16 cellular contexts compared by ENCODE assay signal in the genomic region with DNA sequence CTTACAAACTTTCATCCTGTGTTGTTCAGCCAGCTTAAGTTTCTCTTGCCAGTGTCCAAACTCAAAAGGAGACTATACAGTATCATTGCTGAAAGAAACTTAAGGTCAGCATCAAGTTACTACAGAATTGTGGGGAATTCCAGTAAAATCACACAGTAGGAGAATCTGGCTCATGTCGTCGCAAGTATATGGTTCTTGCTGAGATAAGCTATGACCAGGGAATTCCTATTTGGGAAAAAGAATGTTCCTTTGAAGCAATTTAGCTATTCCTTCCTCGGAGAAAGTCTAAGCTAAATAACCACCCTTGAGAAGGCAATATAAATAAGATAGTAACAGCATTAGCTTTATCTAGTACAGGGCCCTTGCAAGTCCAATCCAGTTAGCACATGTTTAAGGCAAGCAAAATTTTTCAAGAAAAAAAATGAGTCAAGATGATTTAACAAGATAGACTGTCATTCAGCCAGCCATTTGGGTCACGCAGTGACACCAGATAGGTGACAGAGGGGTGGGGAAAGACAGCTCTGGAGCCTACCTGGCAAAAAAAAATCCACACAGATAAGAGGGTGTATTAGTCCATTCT.
DNase-seq lines count a peak whose midpoint lies in the region; ATAC-seq, FAIRE-seq and TF ChIP-seq lines count a peak whose summit lies in the region.
"Had no signal": no experiment of that assay in that cellular context is flagged by ENCODE, and none has a peak within 500 bp of the region (broad histone marks: within the 10 kb centered on the region; RNA-seq: fewer than 3 reads in every experiment).

No MANE protein-coding gene starts in this region.

- no peaks in the 10 kb centered on the region for H4K20me1 ChIP-seq in KMS-11 (ENCODE audit: insufficient read depth)
- no peaks in the 10 kb centered on the region for H4K20me1 ChIP-seq in keratinocyte (ENCODE audit: control insufficient read depth, extremely low read depth, insufficient read depth, low read length)

- ATAC-seq in HG03442 (IDR thresholded peaks at IDR 0.05; ENCODE audit: unreplicated experiment): no peak
- ATAC-seq: A549 had no signal

- WGBS in testis, 2 donors: 58 to 68% methylated on average over 4 of the region's 4 CpGs

- H3K9me1 ChIP-seq in keratinocyte (ENCODE audit: control insufficient read depth, extremely low read depth, insufficient read depth, low read length): no peaks in the 10 kb centered on the region

- TF ChIP-seq CTCF in KMS-11 (conservative IDR thresholded peaks at IDR 0.05; ENCODE audit: low read depth, low read length): no peak
- TF ChIP-seq CTCF in choroid plexus epithelial cell (conservative IDR thresholded peaks at IDR 0.05; ENCODE audit: low read depth, low read length): no peak
- TF ChIP-seq CTCF in keratinocyte (optimal IDR thresholded peaks at IDR 0.05 in 1 of 3, IDR thresholded peaks at IDR 0.05 in 1 of 3, conservative IDR thresholded peaks at IDR 0.05 in 1 of 3; ENCODE audit: extremely low read depth in 1 of 3, insufficient read depth in 2 of 3, low read length in 3 of 3): no peak
- TF ChIP-seq CTCF in testis (IDR thresholded peaks at IDR 0.05): no peak
- no peak for TF ChIP-seq CTCF in Peyer's patch (IDR thresholded peaks at IDR 0.05)

- H2AFZ ChIP-seq in KMS-11 (ENCODE audit: low read depth) (no peak overlapping the region), keratinocyte (ENCODE audit: control insufficient read depth, low read length) (no peak overlapping the region)
- H2AFZ ChIP-seq: PC-9 had no signal

- H3K4me2 ChIP-seq in KMS-11 (peak overlapping the region; percentile 75; the same call in 1 of the 2 replicates), keratinocyte (ENCODE audit: control insufficient read depth, extremely low read depth, insufficient read depth, low read depth, low read length) (peak overlapping the region; percentile 36)
- H3K4me2 ChIP-seq: A549, PC-9 had no signal

- H3K4me1 ChIP-seq in KMS-11 (ENCODE audit: low read depth, poor library complexity, severe bottlenecking) (peaks cover 42% of the 10 kb centered on the region), keratinocyte (ENCODE audit: control insufficient read depth, extremely low read depth, insufficient read depth, low read length) (peaks cover 21% of the 10 kb centered on the region), rectal smooth muscle tissue (ENCODE audit: control insufficient read depth, insufficient read depth, low read length) (peaks cover 22% of the 10 kb centered on the region), testis (no peaks in the 10 kb centered on the region), Peyer's patch (no peaks in the 10 kb centered on the region)
- H3K4me1 ChIP-seq: A549 had no signal

- H3K9ac ChIP-seq in KMS-11: no peak overlapping the region; the same call in 1 of the 2 replicates
- no peak overlapping the region for H3K9ac ChIP-seq in keratinocyte (ENCODE audit: control insufficient read depth, extremely low read depth, insufficient read depth, low read length)
- H3K9ac ChIP-seq in rectal smooth muscle tissue (ENCODE audit: low read length): no peak overlapping the region

- H3K27me3 ChIP-seq in KMS-11 (ENCODE audit: insufficient read depth, low read depth) (no peaks in the 10 kb centered on the region), keratinocyte (ENCODE audit: control insufficient read depth, extremely low read depth, insufficient read depth, low read length) (no peaks in the 10 kb centered on the region), rectal smooth muscle tissue (ENCODE audit: control insufficient read depth, insufficient read depth, low read length) (no peaks in the 10 kb centered on the region), testis (no peaks in the 10 kb centered on the region), Peyer's patch (no peaks in the 10 kb centered on the region)

- H3K9me3 ChIP-seq in keratinocyte (ENCODE audit: control insufficient read depth, low read depth, low read length) (no peaks in the 10 kb centered on the region), testis (no peaks in the 10 kb centered on the region), Peyer's patch (no peaks in the 10 kb centered on the region)
- H3K9me3 ChIP-seq: A549 had no signal

- FAIRE-seq in keratinocyte (lab: Jason Lieb, UNC): peak; percentile 41
- FAIRE-seq: A549 had no signal

- H3K4me3 ChIP-seq in KMS-11 (IDR thresholded peaks at IDR 0.05; ENCODE audit: insufficient read depth, low read depth, low read length) (no peak overlapping the region), choroid plexus epithelial cell (ENCODE audit: low read depth, low read length) (no peak overlapping the region), keratinocyte (ENCODE audit: control insufficient read depth in 2 of 3, extremely low read depth in 1 of 3, insufficient read depth in 2 of 3, low read depth in 1 of 3, low read length in 3 of 3) (no peak overlapping the region), rectal smooth muscle tissue (ENCODE audit: low read length) (no peak overlapping the region), testis (no peak overlapping the region), Peyer's patch (no peak overlapping the region)
- H3K4me3 ChIP-seq: A549, PC-9 had no signal

- DNase-seq in choroid plexus epithelial cell (ENCODE audit: low read depth) (peak; percentile 61), keratinocyte (ENCODE audit: low read depth, low spot score) (no peak), testis (no peak), LoVo (ENCODE audit: low spot score) (no peak), Peyer's patch (no peak)
- DNase-seq: COR-L47, H9, NCI-H1048, NCI-H1694, NCI-H2107, NCI-H345, PC-9 had no signal

- TF ChIP-seq POLR2A in testis (IDR thresholded peaks at IDR 0.05) (no peak), Peyer's patch (IDR thresholded peaks at IDR 0.05) (no peak)

- H3K36me3 ChIP-seq in KMS-11 (ENCODE audit: insufficient read depth) (no peaks in the 10 kb centered on the region), keratinocyte (ENCODE audit: control insufficient read depth in 2 of 2, extremely low read depth in 1 of 2, insufficient read depth in 2 of 2, low read length in 2 of 2) (no peaks in the 10 kb centered on the region), rectal smooth muscle tissue (ENCODE audit: control insufficient read depth, insufficient read depth, low read length) (no peaks in the 10 kb centered on the region), testis (ENCODE audit: low read depth, missing control alignments) (no peaks in the 10 kb centered on the region), Peyer's patch (no peaks in the 10 kb centered on the region)

- dilution Hi-C loops in keratinocyte (cut with MboI; ENCODE audit: extremely low pct_ligation_motif_present, low sequenced_read_pairs): no loop called here

- H3K79me2 ChIP-seq in KMS-11 (ENCODE audit: insufficient read depth, low read depth) (no peaks in the 10 kb centered on the region), keratinocyte (ENCODE audit: control insufficient read depth, insufficient read depth, low read length) (no peaks in the 10 kb centered on the region)

- H3K27ac ChIP-seq in KMS-11 (peak overlapping the region; percentile 53; the same call in 1 of the 2 replicates), keratinocyte (ENCODE audit: control insufficient read depth, insufficient read depth, low read length) (peak overlapping the region; percentile 29), rectal smooth muscle tissue (ENCODE audit: low read depth, low read length) (peak overlapping the region; percentile 55), testis (no peak overlapping the region), Peyer's patch (no peak overlapping the region)
- H3K27ac ChIP-seq: A549, PC-9 had no signal

- intact Hi-C loops in testis (cut with DNase I; ENCODE audit: low total_unique reads): no loop called here

Comparison
In these comparisons a context has a peak if more than half of its experiments do, and no peak if none do; other contexts are left out.
1. H3K27ac ChIP-seq: peak in KMS-11 (single experiment), keratinocyte (single experiment) and rectal smooth muscle tissue (single experiment); none in testis (0 of 2) and Peyer's patch (0 of 4).